In genomic region chr10:72223743-72224101, GRCh38 we compare ENCODE assay signal across 9 cellular contexts. TPM values are rescaled to one million over a fixed set of nuclear protein-coding genes. Genes with fewer than 3 reads are reported as not detected.
A peak's percentile ranks its signal among the peaks of the same experiment; 100 is the strongest.
DNase-seq lines count a peak whose midpoint lies in the region; ATAC-seq, FAIRE-seq and TF ChIP-seq lines count a peak whose summit lies in the region.
"Had no signal": no experiment of that assay in that cellular context is flagged by ENCODE, and none has a peak within 500 bp of the region (broad histone marks: within the 10 kb centered on the region; RNA-seq: fewer than 3 reads in every experiment).

No MANE protein-coding gene starts in this region.

- DNase-seq in stimulated activated CD4-positive, alpha-beta T cell treated with anti-CD3 and anti-CD28 coated beads, Interleukin-15, amount 100 ng/mL, for 24 hours = peak; percentile 30
- DNase-seq in stimulated activated CD4-positive, alpha-beta T cell treated with anti-CD3 and anti-CD28 coated beads, Interleukin-4, amount 100 ng/mL, for 24 hours = no peak
- no peak for DNase-seq in breast epithelium (ENCODE audit: low spot score in 2 of 2)
- no peak for DNase-seq in naive thymus-derived CD4-positive, alpha-beta T cell
- DNase-seq in H7 = no peak
- no peak for DNase-seq in HTR-8/SVneo (ENCODE audit: insufficient read length, low spot score)
- no peak for DNase-seq in NCI-H510A (lab: John Stamatoyannopoulos, UW)
- no peak for DNase-seq in NCI-H1048 (lab: John Stamatoyannopoulos, UW)

- POLR2A ChIA-PET in naive thymus-derived CD4-positive, alpha-beta T cell (lab: Charles Lee) = interaction anchor here (0.6 to 1.4 kb wide), 7 partner anchors 12 to 174 kb away, joined by 3 to 6 read pairs (median 3); no protein-coding TSS in a partner anchor

- CTCF ChIA-PET in naive thymus-derived CD4-positive, alpha-beta T cell (lab: Charles Lee) = interaction anchor here (0.8 to 2.5 kb wide), 9 partner anchors 11 to 327 kb away, joined by 3 to 12 read pairs (median 4); no protein-coding TSS in a partner anchor

- no peak for TF ChIP-seq CTCF in breast epithelium (IDR thresholded peaks at IDR 0.05)

- peak overlapping the region; percentile 35 to 89 (median 72) for H3K27ac Mint-ChIP-seq in naive thymus-derived CD4-positive, alpha-beta T cell

- H3K36me3 ChIP-seq in breast epithelium (no peaks in the 10 kb centered on the region), H7 (replicated peaks; ENCODE audit: control insufficient read depth, insufficient read depth, low read length) (peaks cover 2% of the 10 kb centered on the region; the same call in 1 of the 2 replicates)
- peaks cover 0 to 18% (median 7%) of the 10 kb centered on the region in 3 experiments for H3K36me3 ChIP-seq in naive thymus-derived CD4-positive, alpha-beta T cell (ENCODE audit: control insufficient read depth in 2 of 3, insufficient read depth in 3 of 3, low read length in 3 of 3)

- peak; percentile 37 for ATAC-seq in naive thymus-derived CD4-positive, alpha-beta T cell

- H3K27ac ChIP-seq in breast epithelium = peak overlapping the region; percentile 53 to 78
- peak overlapping the region; percentile 43 for H3K27ac ChIP-seq in naive thymus-derived CD4-positive, alpha-beta T cell (ENCODE audit: low read depth, low read length)
- H3K27ac ChIP-seq: hepatocyte had no signal

- H3K9me3 ChIP-seq in breast epithelium = no peaks in the 10 kb centered on the region
- no peaks in the 10 kb centered on the region for H3K9me3 ChIP-seq in naive thymus-derived CD4-positive, alpha-beta T cell (ENCODE audit: control insufficient read depth in 2 of 3, low read length in 3 of 3)

- peak overlapping the region in 8 of 10 donors; percentile 43 to 81 (median 56) for H3K4me3 Mint-ChIP-seq in naive thymus-derived CD4-positive, alpha-beta T cell

- peaks cover 43 to 68% (median 57%) of the 10 kb centered on the region in 7 donors for H3K4me1 Mint-ChIP-seq in naive thymus-derived CD4-positive, alpha-beta T cell

- no peak for TF ChIP-seq POLR2A in breast epithelium (IDR thresholded peaks at IDR 0.05)

- H3K27me3 ChIP-seq in breast epithelium (no peaks in the 10 kb centered on the region), H7 (ENCODE audit: control insufficient read depth, insufficient read depth, low read length) (no peaks in the 10 kb centered on the region)
- no peaks in the 10 kb centered on the region for H3K27me3 ChIP-seq in naive thymus-derived CD4-positive, alpha-beta T cell (ENCODE audit: control insufficient read depth in 2 of 2, insufficient read depth in 2 of 2, low read length in 2 of 2)
- H3K27me3 ChIP-seq: hepatocyte had no signal

- no peak overlapping the region for H3K4me3 ChIP-seq in breast epithelium
- no peak overlapping the region for H3K4me3 ChIP-seq in naive thymus-derived CD4-positive, alpha-beta T cell (ENCODE audit: low read length)
- H3K4me3 ChIP-seq in H7 (ENCODE audit: insufficient read depth, low read depth, low read length) = no peak overlapping the region
- H3K4me3 ChIP-seq: hepatocyte had no signal

- no peaks in the 10 kb centered on the region for H3K27me3 Mint-ChIP-seq in naive thymus-derived CD4-positive, alpha-beta T cell

- H3K9me3 Mint-ChIP-seq in naive thymus-derived CD4-positive, alpha-beta T cell = no peaks in the 10 kb centered on the region

- intact Hi-C loops in breast epithelium (cut with DNase I; ENCODE audit: low total_unique reads) = no loop called here
- intact Hi-C loops in naive thymus-derived CD4-positive, alpha-beta T cell (cut with micrococcal nuclease) = loop anchor here (1.0 to 2.0 kb wide), 6 partner anchors 91 to 327 kb away; no protein-coding TSS in a partner anchor

- no peak for FAIRE-seq in HTR-8/SVneo (lab: Jason Lieb, UNC)

- peaks cover 0 to 10% of the 10 kb centered on the region in 2 donors for H3K4me1 ChIP-seq in breast epithelium
- H3K4me1 ChIP-seq in naive thymus-derived CD4-positive, alpha-beta T cell (ENCODE audit: control insufficient read depth in 2 of 2, insufficient read depth in 2 of 2, low read length in 2 of 2) = peaks cover 9 to 48% of the 10 kb centered on the region in 2 donors

- H3K36me3 Mint-ChIP-seq in naive thymus-derived CD4-positive, alpha-beta T cell = peaks cover 0 to 24% (median 11%) of the 10 kb centered on the region in 5 donors

RNA-seq across cellular contexts. Expression of gene ASCC1, which starts 7.6 kb away (rescaled TPM):
- total RNA-seq in breast epithelium = 10 to 100 TPM; 28.5 to 42.9 (median 29.6) TPM
- total RNA-seq in naive thymus-derived CD4-positive, alpha-beta T cell = 10 to 100 TPM; 19.4 to 33.1 (median 24.2) TPM
- polyA plus RNA-seq in naive thymus-derived CD4-positive, alpha-beta T cell = 10 to 100 TPM; 25.2 to 27.1 TPM
- 28.0 and 35.4 TPM in 2 replicates for total RNA-seq in H7 (2014; rRNA removed; shearing (Covaris generic))

RNA-seq across cellular contexts. Expression of gene ANAPC16, which starts 7.9 kb away (rescaled TPM):
- total RNA-seq in breast epithelium = 100 to 1,000 TPM; 104 to 155 (median 112) TPM
- total RNA-seq in naive thymus-derived CD4-positive, alpha-beta T cell = 100 to 1,000 TPM in 3 of 5 experiments, 10 to 100 TPM in 2; 85.5 to 131 (median 105) TPM
- polyA plus RNA-seq in naive thymus-derived CD4-positive, alpha-beta T cell = 100 to 1,000 TPM; 318 to 445 TPM
- 56.6 and 79.0 TPM in 2 replicates for total RNA-seq in H7 (2014; rRNA removed; shearing (Covaris generic))

RNA-seq across cellular contexts. Expression of gene DDIT4, which starts 50.0 kb away (rescaled TPM):
- 100 to 1,000 TPM; 183 to 555 (median 341) TPM for total RNA-seq in breast epithelium
- 100 to 1,000 TPM in 3 of 5 experiments, 10 to 100 TPM in 2; 25.4 to 335 (median 135) TPM for total RNA-seq in naive thymus-derived CD4-positive, alpha-beta T cell
- polyA plus RNA-seq in naive thymus-derived CD4-positive, alpha-beta T cell = 100 to 1,000 TPM in 1 of 2 donors, 10 to 100 TPM in 1; 80.4 to 219 TPM
- total RNA-seq in H7 (2014; rRNA removed; shearing (Covaris generic)) = 54.2 and 123 TPM in 2 replicates
